Comparison of ENCODE assay signal across 8 cellular contexts in genomic region chr2:238289574-238289973, GRCh38. TPM values are rescaled to one million over a fixed set of nuclear protein-coding genes. Genes with fewer than 3 reads are reported as not detected.
DNase-seq lines count a peak whose midpoint lies in the region; ATAC-seq and TF ChIP-seq lines count a peak whose summit lies in the region.

No MANE protein-coding gene starts in this region.

- intact Hi-C loops in activated naive CD4-positive, alpha-beta T cell treated with anti-CD3 and anti-CD28 coated beads for 36 hours (cut with micrococcal nuclease), result loop anchor here (2.0 to 5.0 kb wide), 6 partner anchors 49 to 617 kb away; partner anchors contain the start of genes HES6, ILKAP and SCLY
- intact Hi-C loops in body of pancreas (cut with DNase I) (no loop called here), thyroid gland (cut with DNase I) (no loop called here)

- H3K36me3 ChIP-seq in body of pancreas (replicated peaks in 1 of 2; ENCODE audit: insufficient read depth in 1 of 2, low read depth in 2 of 2) (no peaks in the 10 kb centered on the region), thyroid gland (no peaks in the 10 kb centered on the region)

- H3K4me3 Mint-ChIP-seq in activated naive CD4-positive, alpha-beta T cell treated with anti-CD3 and anti-CD28 coated beads for 36 hours, result peak overlapping the region; percentile 89
- peak overlapping the region; percentile 97 for H3K4me3 Mint-ChIP-seq in memory B cell
- peak overlapping the region; percentile 96 for H3K4me3 Mint-ChIP-seq in type B pancreatic cell

- H3K27ac ChIP-seq in body of pancreas (peak overlapping the region; percentile 40 to 99 (median 97)), thyroid gland (peak overlapping the region in 1 of 3 donors; percentile 95)

- ATAC-seq in body of pancreas (no peak), memory B cell (ENCODE audit: low read depth) (no peak)

- H3K27me3 Mint-ChIP-seq in activated naive CD4-positive, alpha-beta T cell treated with anti-CD3 and anti-CD28 coated beads for 36 hours (ENCODE audit: low read depth), result no peaks in the 10 kb centered on the region
- H3K27me3 Mint-ChIP-seq in memory B cell, result no peaks in the 10 kb centered on the region
- H3K27me3 Mint-ChIP-seq in type B pancreatic cell, result peaks cover 3% of the 10 kb centered on the region

- H3K4me1 Mint-ChIP-seq in activated naive CD4-positive, alpha-beta T cell treated with anti-CD3 and anti-CD28 coated beads for 36 hours (ENCODE audit: low read depth), result peaks cover 34% of the 10 kb centered on the region
- H3K4me1 Mint-ChIP-seq in memory B cell (peaks cover 27% of the 10 kb centered on the region), type B pancreatic cell (ENCODE audit: unreplicated experiment) (peaks cover 45% of the 10 kb centered on the region)

- H3K9me3 Mint-ChIP-seq in activated naive CD4-positive, alpha-beta T cell treated with anti-CD3 and anti-CD28 coated beads for 36 hours, result no peaks in the 10 kb centered on the region
- H3K9me3 Mint-ChIP-seq in memory B cell (no peaks in the 10 kb centered on the region), type B pancreatic cell (no peaks in the 10 kb centered on the region)

- no peak for TF ChIP-seq CTCF in body of pancreas (IDR thresholded peaks at IDR 0.05)
- TF ChIP-seq CTCF in type B pancreatic cell (conservative IDR thresholded peaks at IDR 0.05), result no peak
- no peak for TF ChIP-seq CTCF in thyroid gland (IDR thresholded peaks at IDR 0.05)

- H3K4me1 ChIP-seq in body of pancreas (peaks cover 66% of the 10 kb centered on the region), thyroid gland (peaks cover 29 to 51% of the 10 kb centered on the region in 2 donors)

- no peaks in the 10 kb centered on the region for H3K9me3 ChIP-seq in body of pancreas
- no peaks in the 10 kb centered on the region for H3K9me3 ChIP-seq in thyroid gland

- no peaks in the 10 kb centered on the region for H3K36me3 Mint-ChIP-seq in activated naive CD4-positive, alpha-beta T cell treated with anti-CD3 and anti-CD28 coated beads for 36 hours (ENCODE audit: low read depth)
- no peaks in the 10 kb centered on the region for H3K36me3 Mint-ChIP-seq in memory B cell
- no peaks in the 10 kb centered on the region for H3K36me3 Mint-ChIP-seq in type B pancreatic cell

- H3K4me3 ChIP-seq in body of pancreas (no peak overlapping the region), thyroid gland (replicated peaks in 1 of 3) (peak overlapping the region in 1 of 3 donors; percentile 81)

- no peak for TF ChIP-seq POLR2A in body of pancreas (IDR thresholded peaks at IDR 0.05)
- no peak for TF ChIP-seq POLR2A in thyroid gland (IDR thresholded peaks at IDR 0.05)

- CTCF ChIA-PET in activated naive CD4-positive, alpha-beta T cell treated with anti-CD3 and anti-CD28 coated beads for 36 hours (lab: Charles Lee), result interaction anchor here (1.2 kb wide), 1 partner anchor 67 kb away, joined by 3 read pairs; no protein-coding TSS in a partner anchor

- peak overlapping the region; percentile 85 for H3K27ac Mint-ChIP-seq in activated naive CD4-positive, alpha-beta T cell treated with anti-CD3 and anti-CD28 coated beads for 36 hours
- H3K27ac Mint-ChIP-seq in memory B cell (peak overlapping the region; percentile 97), type B pancreatic cell (peak overlapping the region; percentile 95)

- WGBS in body of pancreas, 2 donors, result 44 to 50% methylated on average over 13 of the region's 13 CpGs
- 30 to 40% methylated on average over 13 of the region's 13 CpGs for WGBS in thyroid gland, 2 donors

- DNase-seq in activated naive CD4-positive, alpha-beta T cell treated with anti-CD3 and anti-CD28 coated beads for 36 hours, result no peak
- DNase-seq in activated naive CD4-positive, alpha-beta T cell (lab: John Stamatoyannopoulos, UW), result no peak
- peak in 1 of 4 donors; percentile 19 for DNase-seq in body of pancreas
- DNase-seq in memory B cell (ENCODE audit: low spot score in 2 of 2), result no peak
- no peak for DNase-seq in type B pancreatic cell (ENCODE audit: extremely low spot score, unreplicated experiment)
- no peak for DNase-seq in activated CD4-positive, CD25-positive, alpha-beta regulatory T cell treated with anti-CD3 and anti-CD28 coated beads, Interleukin-2, amount 50 U/mL, for 72 hours
- no peak for DNase-seq in thyroid gland
- DNase-seq in central memory CD4-positive, alpha-beta T cell, result no peak

- H3K27me3 ChIP-seq in body of pancreas (no peaks in the 10 kb centered on the region), thyroid gland (no peaks in the 10 kb centered on the region)

RNA-seq across cellular contexts. Expression of gene PER2, which starts 1.2 kb away (rescaled TPM):
- total RNA-seq in activated naive CD4-positive, alpha-beta T cell treated with anti-CD3 and anti-CD28 coated beads for 36 hours, result 1 to 10 TPM; 7.1 to 7.8 TPM
- total RNA-seq in body of pancreas (10 to 100 TPM; 10.9 to 21.8 TPM), type B pancreatic cell (ENCODE audit: low replicate concordance) (14.0 and 15.5 TPM in 2 replicates), thyroid gland (10 to 100 TPM in 2 of 4 donors, 1 to 10 TPM in 2; 6.5 to 17.6 (median 9.6) TPM)

RNA-seq across cellular contexts. Expression of gene TRAF3IP1, which starts 30.7 kb away (rescaled TPM):
- 1 to 10 TPM; 3.6 to 6.1 TPM for total RNA-seq in activated naive CD4-positive, alpha-beta T cell treated with anti-CD3 and anti-CD28 coated beads for 36 hours
- total RNA-seq in body of pancreas (10 to 100 TPM in 1 of 2 donors, 1 to 10 TPM in 1; 5.4 to 10.9 TPM), type B pancreatic cell (ENCODE audit: low replicate concordance) (20.9 and 21.0 TPM in 2 replicates), thyroid gland (10 to 100 TPM; 19.5 to 24.7 (median 22.2) TPM)

RNA-seq across cellular contexts. Expression of gene HES6, which starts 49.7 kb away (rescaled TPM):
- total RNA-seq in activated naive CD4-positive, alpha-beta T cell treated with anti-CD3 and anti-CD28 coated beads for 36 hours, result 1 to 10 TPM; 3.1 to 4.0 TPM
- 10 to 100 TPM; 15.5 to 29.3 TPM for total RNA-seq in body of pancreas
- 12.0 and 24.4 TPM in 2 replicates for total RNA-seq in type B pancreatic cell (ENCODE audit: low replicate concordance)
- total RNA-seq in thyroid gland, result 1 to 10 TPM; 2.9 to 9.0 (median 6.8) TPM
